In the genomic region with DNA sequence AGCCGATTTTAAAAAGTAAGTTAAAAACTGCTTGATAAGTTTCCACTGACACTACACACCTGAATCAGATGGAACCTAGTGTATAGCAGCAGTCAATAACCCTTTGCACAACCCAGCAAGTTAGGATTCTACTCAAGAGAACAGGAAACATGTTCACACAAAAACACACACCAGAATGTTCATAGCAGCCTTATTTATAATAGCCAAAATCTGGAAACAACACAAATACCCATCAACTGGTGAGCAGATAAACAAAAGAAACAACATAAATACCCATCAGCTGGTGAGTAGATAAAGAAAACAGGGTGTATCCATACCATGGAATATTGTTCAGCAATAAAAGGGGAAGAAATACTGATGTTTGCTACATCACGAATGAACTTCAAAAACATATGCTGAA, we compare ENCODE assay signal across 1 cellular context.
TF ChIP-seq lines count a peak whose summit lies in the region.

No MANE protein-coding gene starts in this region.

TF ChIP-seq in endothelial cell of umbilical vein, 7 proteins besides CTCF, POLR2A, EP300 and RAD21 (continued from another document):
- TF ChIP-seq JUN (IDR thresholded peaks at IDR 0.05; ENCODE audit: borderline replicate concordance, insufficient read depth, insufficient read length, low read depth) (no peak), FOS (IDR thresholded peaks at IDR 0.05; ENCODE audit: borderline replicate concordance, insufficient read depth, low read length) (no peak), EZH2 (IDR thresholded peaks at IDR 0.05; ENCODE audit: borderline replicate concordance, low read depth, low read length, severe bottlenecking) (no peak), POLR2AphosphoS5 (IDR thresholded peaks at IDR 0.05; ENCODE audit: insufficient read depth, low read depth, low read length) (no peak)
